ENCODE assay signal across 8 cellular contexts in genomic region chr7:25069900-25070443, GRCh38. TPM values are rescaled to one million over a fixed set of nuclear protein-coding genes. Genes with fewer than 3 reads are reported as not detected.
DNase-seq lines count a peak whose midpoint lies in the region; ATAC-seq and TF ChIP-seq lines count a peak whose summit lies in the region.

No MANE protein-coding gene starts in this region.

- no peaks in the 10 kb centered on the region for H3K27me3 ChIP-seq in upper lobe of right lung

- ATAC-seq in activated CD8-positive, alpha-beta memory T cell treated with anti-CD3 and anti-CD28 coated beads, Interleukin-2, amount 10 ng/mL, durations not matched to agents 7 days and 5 days = peak; percentile 79
- ATAC-seq in upper lobe of right lung (peak; percentile 89), HG02610 (IDR thresholded peaks at IDR 0.05; ENCODE audit: unreplicated experiment) (no peak)

- H3K4me1 ChIP-seq in upper lobe of right lung = no peaks in the 10 kb centered on the region

- no peaks in the 10 kb centered on the region for H3K9me3 Mint-ChIP-seq in activated CD8-positive, alpha-beta memory T cell treated with anti-CD3 and anti-CD28 coated beads, Interleukin-2, amount 10 ng/mL, durations not matched to agents 7 days and 5 days (ENCODE audit: low read depth)
- H3K9me3 Mint-ChIP-seq in nephron progenitor cell = peaks cover 4% of the 10 kb centered on the region

- H3K27ac Mint-ChIP-seq in activated CD8-positive, alpha-beta memory T cell treated with anti-CD3 and anti-CD28 coated beads, Interleukin-2, amount 10 ng/mL, durations not matched to agents 7 days and 5 days = no peak overlapping the region
- H3K27ac Mint-ChIP-seq in nephron progenitor cell = no peak overlapping the region

- H3K27me3 Mint-ChIP-seq in activated CD8-positive, alpha-beta memory T cell treated with anti-CD3 and anti-CD28 coated beads, Interleukin-2, amount 10 ng/mL, durations not matched to agents 7 days and 5 days = no peaks in the 10 kb centered on the region
- H3K27me3 Mint-ChIP-seq in nephron progenitor cell (ENCODE audit: low read depth, poor library complexity) = peaks cover 16% of the 10 kb centered on the region

- no peak overlapping the region for H3K27ac ChIP-seq in upper lobe of right lung

- intact Hi-C loops in upper lobe of right lung (cut with DNase I) = no loop called here

- no peaks in the 10 kb centered on the region for H3K9me3 ChIP-seq in upper lobe of right lung

- peak; percentile 48 for DNase-seq in DMS153 (lab: John Stamatoyannopoulos, UW)
- DNase-seq in HT1080 (ENCODE audit: low read depth) = peak; percentile 84
- peak; percentile 11 to 81 for DNase-seq in NOMO-1 (lab: John Stamatoyannopoulos, UW; ENCODE audit: unreplicated experiment in 2 of 2)
- peak; percentile 66 for DNase-seq in activated CD8-positive, alpha-beta memory T cell treated with anti-CD3 and anti-CD28 coated beads, Interleukin-2, amount 10 ng/mL, durations not matched to agents 7 days and 5 days
- peak; percentile 96 for DNase-seq in fibroblast of peridontal ligament (ENCODE audit: extremely low read depth)
- peak; percentile 61 for DNase-seq in nephron progenitor cell
- DNase-seq in upper lobe of right lung = no peak

- H3K36me3 Mint-ChIP-seq in activated CD8-positive, alpha-beta memory T cell treated with anti-CD3 and anti-CD28 coated beads, Interleukin-2, amount 10 ng/mL, durations not matched to agents 7 days and 5 days = no peaks in the 10 kb centered on the region
- no peaks in the 10 kb centered on the region for H3K36me3 Mint-ChIP-seq in nephron progenitor cell (ENCODE audit: low read depth)

- TF ChIP-seq CTCF in nephron progenitor cell (IDR thresholded peaks at IDR 0.05) (peak; percentile 88), upper lobe of right lung (IDR thresholded peaks at IDR 0.05) (peak; percentile 93)

- H3K4me3 Mint-ChIP-seq in activated CD8-positive, alpha-beta memory T cell treated with anti-CD3 and anti-CD28 coated beads, Interleukin-2, amount 10 ng/mL, durations not matched to agents 7 days and 5 days = no peak overlapping the region
- H3K4me3 Mint-ChIP-seq in nephron progenitor cell = peak overlapping the region; percentile 61

- CTCF ChIA-PET in activated CD8-positive, alpha-beta memory T cell treated with anti-CD3 and anti-CD28 coated beads, Interleukin-2, amount 10 ng/mL, durations not matched to agents 7 days and 5 days (lab: Charles Lee) = interaction anchor here (0.7 to 4.7 kb wide), 37 partner anchors 9 to 287 kb away, joined by 3 to 54 read pairs (median 3); partner anchors contain the start of genes CYCS and OSBPL3

- H3K4me3 ChIP-seq in upper lobe of right lung = peak overlapping the region; percentile 12

- no peaks in the 10 kb centered on the region for H3K36me3 ChIP-seq in upper lobe of right lung

- peaks cover 16% of the 10 kb centered on the region for H3K4me1 Mint-ChIP-seq in activated CD8-positive, alpha-beta memory T cell treated with anti-CD3 and anti-CD28 coated beads, Interleukin-2, amount 10 ng/mL, durations not matched to agents 7 days and 5 days
- peaks cover 17% of the 10 kb centered on the region for H3K4me1 Mint-ChIP-seq in nephron progenitor cell

RNA-seq across cellular contexts. Expression of gene CYCS, which starts 55.1 kb away (rescaled TPM):
- 164 and 201 TPM in 2 replicates for total RNA-seq in HT1080 (2014; rRNA removed; shearing (Covaris generic))
- polyA plus RNA-seq in HT1080 (2015; cell fraction: cytosol; rRNA removed) = 145 and 173 TPM in 2 replicates
- 70.0 and 76.1 TPM in 2 replicates for polyA plus RNA-seq in HT1080 (2015; cell fraction: nucleus; rRNA removed)
- total RNA-seq in activated CD8-positive, alpha-beta memory T cell treated with anti-CD3 and anti-CD28 coated beads, Interleukin-2, amount 10 ng/mL, durations not matched to agents 7 days and 5 days = 100 to 1,000 TPM; 137 to 160 TPM
- total RNA-seq in upper lobe of right lung = 72.8 TPM
